In genomic region chr6:96202571-96202970, GRCh38 we compare ENCODE assay signal across 28 cellular contexts.
"Had no signal": no experiment of that assay in that cellular context is flagged by ENCODE, and none has a peak within 500 bp of the region (broad histone marks: within the 10 kb centered on the region; RNA-seq: fewer than 3 reads in every experiment).

No MANE protein-coding gene starts in this region.

- FAIRE-seq: astrocyte, bronchial epithelial cell had no signal

- DNase-seq: activated effector memory CD4-positive, alpha-beta T cell treated with anti-CD3 and anti-CD28 coated beads, Interleukin-2, amount 50 U/mL, for 16 hours; activated gamma-delta T cell; activated gamma-delta T cell treated with Interleukin-2 at 50 U/mL for 16 hours; activated naive CD4-positive, alpha-beta T cell; activated naive CD4-positive, alpha-beta T cell treated with anti-CD3 and anti-CD28 coated beads for 36 hours; activated naive CD4-positive, alpha-beta T cell treated with anti-CD3 and anti-CD28 coated beads, Interleukin-2, amount 10 ng/mL, durations not matched to agents 7 days and 5 days; activated naive CD4-positive, alpha-beta T cell treated with anti-CD3 and anti-CD28 coated beads, Interleukin-2, amount 50 U/mL, for 16 hours; activated naive CD4-positive, alpha-beta T cell treated with Interleukin-2 at 50 U/mL for 16 hours; activated naive CD8-positive, alpha-beta T cell treated with anti-CD3 and anti-CD28 coated beads for 36 hours; activated naive CD8-positive, alpha-beta T cell treated with anti-CD3 and anti-CD28 coated beads, Interleukin-2, amount 10 ng/mL, durations not matched to agents 7 days and 5 days; activated naive CD8-positive, alpha-beta T cell treated with anti-CD3 and anti-CD28 coated beads, Interleukin-2, amount 50 U/mL, for 24 hours; activated T-cell treated with anti-CD3 and anti-CD28 coated beads, Interleukin-2, amount 50 U/mL, for 1 hour; activated T-cell treated with anti-CD3 and anti-CD28 coated beads, Interleukin-2, amount 50 U/mL, for 24 hours; activated T-cell treated with anti-CD3 and anti-CD28 coated beads, Interleukin-2, amount 50 U/mL, for 4 hours; activated T-cell treated with anti-CD3 and anti-CD28 coated beads, Interleukin-2, amount 50 U/mL, for 48 hours; activated T-cell treated with anti-CD3 and anti-CD28 coated beads, Interleukin-2, amount 50 U/mL, for 72 hours; adrenal gland; amniotic stem cell; amygdala; anterior cingulate cortex; aorta; body of pancreas; brain microvascular endothelial cell; caudate nucleus; central memory CD4-positive, alpha-beta T cell; cerebellar nuclear complex had no signal
